In genomic region chr2:119753041-119753929, GRCh38 we compare ENCODE assay signal across 8 cellular contexts. TPM values are rescaled to one million over a fixed set of nuclear protein-coding genes. Genes with fewer than 3 reads are reported as not detected.
DNase-seq lines count a peak whose midpoint lies in the region; ATAC-seq and TF ChIP-seq lines count a peak whose summit lies in the region.

No MANE protein-coding gene starts in this region.

- H3K27me3 Mint-ChIP-seq in H9 (ENCODE audit: low read depth): no peaks in the 10 kb centered on the region; the same call in 1 of the 2 replicates
- H3K27me3 Mint-ChIP-seq in stimulated activated memory B cell treated with anti-CD40 and anti-IgM and Interleukin-4, amounts not matched to agents 10 μg/mL and 1 μg/mL and 100 μg/mL, for 72 hours: no peaks in the 10 kb centered on the region

- intact Hi-C loops in adrenal gland (cut with DNase I): loop anchor here (5.0 to 10.0 kb wide), 2 partner anchors 69 to 72 kb away; no protein-coding TSS in a partner anchor
- intact Hi-C loops in right cardiac atrium (cut with DNase I): loop anchor here (5.0 to 10.0 kb wide), 5 partner anchors 69 to 422 kb away; no protein-coding TSS in a partner anchor

- no peak overlapping the region for H3K4ac ChIP-seq in H9 (ENCODE audit: low read depth, low read length)

- no peak overlapping the region for H3K4me2 ChIP-seq in H9 (ENCODE audit: insufficient read depth, insufficient read length, low read length)

- ATAC-seq in right cardiac atrium (peak; percentile 64 to 66), GM18517 (IDR thresholded peaks at IDR 0.05; ENCODE audit: unreplicated experiment) (no peak)
- ATAC-seq in stimulated activated memory B cell treated with anti-CD40 and anti-IgM and Interleukin-4, amounts not matched to agents 10 μg/mL and 1 μg/mL and 100 μg/mL, for 72 hours: peak; percentile 62

- no peak overlapping the region for H2BK12ac ChIP-seq in H9 (ENCODE audit: insufficient read length, low read depth, low read length)

- H2AK5ac ChIP-seq in H9 (ENCODE audit: insufficient read length, low read length): no peak overlapping the region

- H2BK120ac ChIP-seq in H9 (ENCODE audit: low read depth, low read length, poor library complexity, severe bottlenecking): no peak overlapping the region

- H4K5ac ChIP-seq in H9 (ENCODE audit: insufficient read length, low read depth, low read length): no peak overlapping the region

- no peak overlapping the region for H3K56ac ChIP-seq in H9 (ENCODE audit: insufficient read length, low read depth, low read length)

- no peaks in the 10 kb centered on the region for H3K36me3 ChIP-seq in adrenal gland (replicated peaks in 1 of 2)

- WGBS in H9 (ENCODE audit: extremely low coverage, insufficient read length, low lambda C conversion rate): no CpG with 5 or more reads among the region's 7 CpGs
- WGBS in adrenal gland, 4 donors: 42 to 55% (median 50%) methylated on average over 7 of the region's 7 CpGs
- WGBS in right cardiac atrium: 44% methylated on average over 7 of the region's 7 CpGs

- no peak overlapping the region for H3K18ac ChIP-seq in H9 (ENCODE audit: insufficient read length, low read depth, low read length)

- peaks cover 7 to 10% of the 10 kb centered on the region in 2 experiments for H3K4me1 Mint-ChIP-seq in H9
- peaks cover 6% of the 10 kb centered on the region for H3K4me1 Mint-ChIP-seq in stimulated activated memory B cell treated with anti-CD40 and anti-IgM and Interleukin-4, amounts not matched to agents 10 μg/mL and 1 μg/mL and 100 μg/mL, for 72 hours

- peak; percentile 12 for DNase-seq in stimulated activated CD4-positive, alpha-beta T cell treated with anti-CD3 and anti-CD28 coated beads, Interleukin-15, amount 100 ng/mL, for 24 hours
- DNase-seq in stimulated activated CD4-positive, alpha-beta T cell treated with anti-CD3 and anti-CD28 coated beads, Interleukin-12 subunit alpha, Interleukin-12 subunit beta, amount 100 ng/mL, for 4 hours: no peak
- no peak for DNase-seq in H9
- peak; percentile 46 for DNase-seq in NCI-H2196 (lab: John Stamatoyannopoulos, UW; ENCODE audit: unreplicated experiment)
- DNase-seq in adrenal gland: peak in 5 of 7 donors; percentile 29 to 63 (median 42)
- DNase-seq in right cardiac atrium: no peak

- H2AFZ ChIP-seq in H9 (ENCODE audit: low read length): no peak overlapping the region

- H3K9me3 Mint-ChIP-seq in H9: peaks cover 0 to 3% of the 10 kb centered on the region in 2 experiments; a peak in 2 of 5 replicates
- H3K9me3 Mint-ChIP-seq in stimulated activated memory B cell treated with anti-CD40 and anti-IgM and Interleukin-4, amounts not matched to agents 10 μg/mL and 1 μg/mL and 100 μg/mL, for 72 hours: no peaks in the 10 kb centered on the region

- H3K27me3 ChIP-seq in H9 (ENCODE audit: insufficient read depth, low read length) (no peaks in the 10 kb centered on the region), adrenal gland (no peaks in the 10 kb centered on the region), right cardiac atrium (ENCODE audit: control insufficient read depth, insufficient read depth) (no peaks in the 10 kb centered on the region)

- H4K20me1 ChIP-seq in H9 (ENCODE audit: control insufficient read depth, insufficient read depth, insufficient read length): no peaks in the 10 kb centered on the region

- H3K27ac ChIP-seq in H9 (ENCODE audit: insufficient read length, low read depth, low read length): no peak overlapping the region
- no peak overlapping the region for H3K27ac ChIP-seq in adrenal gland
- no peak overlapping the region for H3K27ac ChIP-seq in right cardiac atrium (ENCODE audit: low read length)

- TF ChIP-seq POLR2A in adrenal gland (IDR thresholded peaks at IDR 0.05): no peak

- no peaks in the 10 kb centered on the region for H3K4me1 ChIP-seq in H9 (ENCODE audit: insufficient read depth, low read length)
- H3K4me1 ChIP-seq in adrenal gland (replicated peaks in 1 of 2): peaks cover 5 to 11% of the 10 kb centered on the region in 2 donors
- H3K4me1 ChIP-seq in right cardiac atrium (ENCODE audit: control insufficient read depth, insufficient read depth, low read length): peaks cover 2% of the 10 kb centered on the region

- H2BK15ac ChIP-seq in H9 (ENCODE audit: low read depth, low read length): no peak overlapping the region

- H3K4me3 ChIP-seq in adrenal gland: no peak overlapping the region
- H3K4me3 ChIP-seq in right cardiac atrium (ENCODE audit: low read length): no peak overlapping the region

- no peak overlapping the region for H4K91ac ChIP-seq in H9 (ENCODE audit: insufficient read length, low read depth, low read length)

- no peaks in the 10 kb centered on the region for H3K79me1 ChIP-seq in H9 (ENCODE audit: insufficient read depth, low read depth, low read length, poor library complexity, severe bottlenecking)

- no peaks in the 10 kb centered on the region for H3K79me2 ChIP-seq in H9 (ENCODE audit: insufficient read depth, low read length)

- H3K23ac ChIP-seq in H9 (ENCODE audit: insufficient read length, low read depth, low read length): no peak overlapping the region

- H3K9me3 ChIP-seq in H9 (ENCODE audit: control insufficient read depth, low read depth, low read length) (no peaks in the 10 kb centered on the region), adrenal gland (replicated peaks in 1 of 3) (no peaks in the 10 kb centered on the region), right cardiac atrium (ENCODE audit: control insufficient read depth, low read length) (no peaks in the 10 kb centered on the region)

- no peak overlapping the region for H3T11ph ChIP-seq in H9 (ENCODE audit: low read length)

- TF ChIP-seq CTCF in H9 (conservative IDR thresholded peaks at IDR 0.05): peak; percentile 79
- TF ChIP-seq CTCF in adrenal gland (IDR thresholded peaks at IDR 0.05): peak in 5 of 6 experiments; percentile 38 to 76 (median 68)

- no peak overlapping the region for H3K9ac ChIP-seq in H9 (ENCODE audit: extremely low read depth, insufficient read length, low read length)

- H2BK20ac ChIP-seq in H9 (ENCODE audit: low read depth, low read length, poor library complexity, severe bottlenecking): no peak overlapping the region

- H3K4me3 Mint-ChIP-seq in H9: no peak overlapping the region
- no peak overlapping the region for H3K4me3 Mint-ChIP-seq in stimulated activated memory B cell treated with anti-CD40 and anti-IgM and Interleukin-4, amounts not matched to agents 10 μg/mL and 1 μg/mL and 100 μg/mL, for 72 hours

- H2BK5ac ChIP-seq in H9 (ENCODE audit: insufficient read length, low read length): no peak overlapping the region

- no peak overlapping the region for H4K8ac ChIP-seq in H9 (replicated peaks; ENCODE audit: insufficient read length, low read depth, low read length)

- H3K14ac ChIP-seq in H9 (ENCODE audit: insufficient read depth, low read length): no peak overlapping the region

- no peaks in the 10 kb centered on the region for H3K36me3 Mint-ChIP-seq in H9 (ENCODE audit: insufficient read depth in 1 of 3, low read depth in 3 of 3)
- no peaks in the 10 kb centered on the region for H3K36me3 Mint-ChIP-seq in stimulated activated memory B cell treated with anti-CD40 and anti-IgM and Interleukin-4, amounts not matched to agents 10 μg/mL and 1 μg/mL and 100 μg/mL, for 72 hours

- H3K27ac Mint-ChIP-seq in H9: no peak overlapping the region
- no peak overlapping the region for H3K27ac Mint-ChIP-seq in stimulated activated memory B cell treated with anti-CD40 and anti-IgM and Interleukin-4, amounts not matched to agents 10 μg/mL and 1 μg/mL and 100 μg/mL, for 72 hours

- H3K23me2 ChIP-seq in H9 (ENCODE audit: insufficient read length, low read depth, low read length, poor library complexity, severe bottlenecking): no peaks in the 10 kb centered on the region

RNA-seq across cellular contexts. Expression of gene PTPN4, which starts 6.4 kb away (rescaled TPM):
- total RNA-seq in H9 (2021): 80.5 and 89.8 TPM in 2 replicates
- 10 to 100 TPM; 28.8 to 53.3 (median 41.1) TPM for total RNA-seq in adrenal gland
- polyA plus RNA-seq in adrenal gland: 10 to 100 TPM in 1 of 3 donors, 1 to 10 TPM in 2; 5.2 to 18.9 (median 5.4) TPM
- total RNA-seq in right cardiac atrium: 10 to 100 TPM; 28.4 to 42.6 (median 38.7) TPM
- polyA plus RNA-seq in right cardiac atrium: 6.5 TPM

Comparison
In these comparisons a context has a peak if more than half of its experiments do, and no peak if none do; other contexts are left out.
1. DNase-seq: peak in stimulated activated CD4-positive, alpha-beta T cell treated with anti-CD3 and anti-CD28 coated beads, Interleukin-15, amount 100 ng/mL, for 24 hours (single experiment), NCI-H2196 (single experiment) and adrenal gland (5 of 7); none in stimulated activated CD4-positive, alpha-beta T cell treated with anti-CD3 and anti-CD28 coated beads, Interleukin-12 subunit alpha, Interleukin-12 subunit beta, amount 100 ng/mL, for 4 hours (single experiment), H9 (single experiment) and right cardiac atrium (0 of 3).